ENCODE assay signal across 8 cellular contexts in the genomic region with DNA sequence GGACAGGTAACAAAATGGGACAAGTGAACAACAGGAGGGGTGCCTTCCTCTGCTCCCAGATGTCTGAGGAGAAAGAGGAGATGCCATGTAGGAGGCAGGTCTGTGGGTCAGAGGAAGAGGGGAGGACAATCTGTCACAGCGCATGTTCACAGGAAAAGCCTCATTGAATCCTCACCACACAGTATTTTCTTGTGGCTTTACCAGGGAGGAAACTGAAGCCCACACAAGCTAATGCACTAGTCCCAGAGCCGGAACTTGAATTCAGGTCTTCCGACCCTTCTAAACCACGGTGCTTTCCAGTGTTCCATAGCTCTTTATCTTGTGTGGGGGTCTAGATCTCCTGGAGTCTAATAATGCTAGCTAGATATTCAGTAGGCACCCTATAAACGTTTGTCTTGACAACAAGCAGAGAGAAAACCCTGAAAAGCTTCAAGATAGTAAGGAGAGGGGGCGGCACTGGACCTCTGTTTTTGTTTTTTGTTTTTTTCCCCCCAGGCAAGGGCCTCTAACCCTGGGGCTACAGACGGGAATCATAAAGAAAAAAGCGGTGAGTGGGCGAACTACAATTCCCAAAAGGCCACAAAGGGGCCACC. TPM values are rescaled to one million over a fixed set of nuclear protein-coding genes. Genes with fewer than 3 reads are reported as not detected.
DNase-seq lines count a peak whose midpoint lies in the region; ATAC-seq, FAIRE-seq and TF ChIP-seq lines count a peak whose summit lies in the region.

No MANE protein-coding gene starts in this region.

- TSS peak; percentile 89 for BruUV-seq in K562 (replicated peaks; lab: Mats Ljungman, UMichigan)

- peaks cover 7% of the 10 kb centered on the region for H3K9me1 ChIP-seq in K562 (ENCODE audit: control insufficient read depth, insufficient read depth, low read length)

- H3K27me3 ChIP-seq in Karpas-422 (ENCODE audit: low read length) (no peaks in the 10 kb centered on the region), K562 (ENCODE audit: control insufficient read depth in 2 of 2, insufficient read depth in 2 of 2, low read length in 2 of 2) (no peaks in the 10 kb centered on the region), muscle layer of colon (ENCODE audit: control insufficient read depth in 1 of 2, insufficient read depth in 2 of 2, low read length in 2 of 2) (peaks cover 25 to 30% of the 10 kb centered on the region in 2 donors)

- H3K36me3 ChIP-seq in Karpas-422 (ENCODE audit: insufficient read depth, low read length) (peaks cover 26% of the 10 kb centered on the region), K562 (ENCODE audit: control insufficient read depth, insufficient read depth, low read length) (peaks cover 36% of the 10 kb centered on the region; the same call in 2 of the 3 replicates), muscle layer of colon (ENCODE audit: insufficient read depth, low read length) (peaks cover 29% of the 10 kb centered on the region)

- H3K4me2 ChIP-seq in Karpas-422 (ENCODE audit: low read depth, low read length, poor library complexity, severe bottlenecking), result peak overlapping the region; percentile 95
- peak overlapping the region; percentile 97 for H3K4me2 ChIP-seq in K562 (ENCODE audit: insufficient read depth, low read length)

- H3K79me2 ChIP-seq in Karpas-422 (ENCODE audit: low read length) (peaks cover 24% of the 10 kb centered on the region), K562 (ENCODE audit: control insufficient read depth, insufficient read depth, low read length) (peaks cover 28% of the 10 kb centered on the region)

- H2AFZ ChIP-seq in Karpas-422 (ENCODE audit: low read length) (peak overlapping the region; percentile 29), K562 (ENCODE audit: low read depth, low read length) (peak overlapping the region; percentile 97)

- TF ChIP-seq RAD21 in K562 (CRISPR knock-in tag; conservative IDR thresholded peaks at IDR 0.05 in 1 of 2, IDR thresholded peaks at IDR 0.05 in 1 of 2), result no peak

- H4K20me1 ChIP-seq in Karpas-422 (ENCODE audit: insufficient read depth, low read depth, low read length) (peaks cover 25% of the 10 kb centered on the region), K562 (replicated peaks; ENCODE audit: control insufficient read depth, insufficient read depth, low read length) (peaks cover 12% of the 10 kb centered on the region)

- H3K4me1 ChIP-seq in Karpas-422 (ENCODE audit: low read length) (peaks cover 78% of the 10 kb centered on the region), K562 (replicated peaks in 1 of 2; ENCODE audit: control insufficient read depth in 2 of 2, insufficient read depth in 2 of 2, low read length in 2 of 2) (peaks cover 39 to 64% of the 10 kb centered on the region in 2 experiments), muscle layer of colon (ENCODE audit: insufficient read depth, low read length) (peaks cover 14% of the 10 kb centered on the region)

- no peak for TF ChIP-seq POLR2A in K562 (conservative IDR thresholded peaks at IDR 0.05)

- TF ChIP-seq EP300 in K562 (IDR thresholded peaks at IDR 0.05; ENCODE audit: low read length), result no peak

- no peak; the same call in 2 of the 3 replicates for ATAC-seq in K562

- CTCF ChIA-PET in K562 (lab: Yijun Ruan, JAX; ENCODE audit: low intra/inter-chr PET ratio), result interaction anchor here (0.7 to 0.9 kb wide), 2 partner anchors 14 to 16 kb away, joined by 3 read pairs; no protein-coding TSS in a partner anchor

- no peaks in the 10 kb centered on the region for H3K9me2 ChIP-seq in Karpas-422 (replicated peaks; ENCODE audit: insufficient read depth, low read length)

- H3K4me3 ChIP-seq in Karpas-422 (ENCODE audit: low read length) (peak overlapping the region; percentile 91), K562 (peak overlapping the region; percentile 64), muscle layer of colon (ENCODE audit: low read depth in 1 of 2, low read length in 2 of 2) (peak overlapping the region in 1 of 2 donors; percentile 73)

- in situ Hi-C loops in K562 (cut with MboI), result no loop called here

- H3K9me3 ChIP-seq in Karpas-422 (ENCODE audit: low read length), result no peaks in the 10 kb centered on the region
- H3K9me3 ChIP-seq in K562 (replicated peaks; ENCODE audit: control insufficient read depth, insufficient read depth, low read depth, low read length), result no peaks in the 10 kb centered on the region
- H3K9me3 ChIP-seq in muscle layer of colon (ENCODE audit: low read length), result no peaks in the 10 kb centered on the region

- POLR2A ChIA-PET in K562 (lab: Yijun Ruan, JAX), result interaction anchor here (0.5 to 2.3 kb wide), 14 partner anchors 10 to 291 kb away, joined by 3 to 33 read pairs (median 4); a partner anchor contains a TSS

- FAIRE-seq in K562 (lab: Jason Lieb, UNC), result no peak

- H3K9ac ChIP-seq in Karpas-422 (ENCODE audit: low read length) (peak overlapping the region; percentile 98), K562 (ENCODE audit: insufficient read depth in 1 of 2, low read depth in 2 of 2, low read length in 2 of 2) (peak overlapping the region; percentile 92 to 96), muscle layer of colon (ENCODE audit: low read length) (peak overlapping the region; percentile 18)

- TF ChIP-seq CTCF in K562 (IDR thresholded peaks at IDR 0.05 in 2 of 3, conservative IDR thresholded peaks at IDR 0.05 in 1 of 3; ENCODE audit: insufficient read depth in 2 of 3, low read depth in 1 of 3, low read length in 3 of 3), result peak in 1 of 3 experiments; percentile 7; a peak in 1 of 6 replicates

- 11% methylated on average over 7 of the region's 9 CpGs for WGBS in K562 (ENCODE audit: insufficient coverage, low coverage, missing lambda C conversion rate)

- H3K27ac ChIP-seq in Karpas-422 (ENCODE audit: low read length) (peak overlapping the region; percentile 89), K562 (ENCODE audit: extremely low read depth, low read depth, low read length) (peak overlapping the region; percentile 82), muscle layer of colon (ENCODE audit: low read depth, low read length) (no peak overlapping the region)

- intact Hi-C loops in K562 (cut with micrococcal nuclease), result no loop called here

- DNase-seq in activated CD8-positive, alpha-beta memory T cell treated with anti-CD3 and anti-CD28 coated beads, Interleukin-2, amount 50 U/mL, for 4 hours, result peak; percentile 14
- no peak for DNase-seq in activated CD8-positive, alpha-beta memory T cell treated with anti-CD3 and anti-CD28 coated beads for 24 hours
- DNase-seq in Karpas-422 (no peak), K562 (ENCODE audit: extremely low read depth in 1 of 4, low spot score in 3 of 4) (no peak), EL (no peak), cortex of kidney (lab: John Stamatoyannopoulos, UW) (no peak), NCI-H1436 treated with DMSO at 0.1 percent for 48 hours (lab: John Stamatoyannopoulos, UW) (no peak)

RNA-seq across cellular contexts. Expression of a gene that starts 0.4 kb away (rescaled TPM):
- total RNA-seq in Karpas-422 (2014; rRNA removed; shearing (Covaris generic); ENCODE audit: low replicate concordance), result 399 and 449 TPM in 2 replicates
- 95.6 and 251 TPM in 2 replicates for total RNA-seq in K562 (2011; cell fraction: chromatin; rRNA removed; ENCODE audit: low replicate concordance)
- total RNA-seq in K562 (2011; cell fraction: nucleolus; rRNA removed), result 199 and 247 TPM in 2 replicates
- 115 and 136 TPM in 2 replicates for total RNA-seq in K562 (2011; cell fraction: nucleoplasm; rRNA removed)
- 194 and 217 TPM in 2 replicates for total RNA-seq in K562 (2014; rRNA removed)
- total RNA-seq in K562 (2014; rRNA removed; fragmentation: Illumina TruSeq; extraction: Trizol), result 76.9 and 92.0 TPM in 2 replicates
- 115 and 119 TPM in 2 replicates for total RNA-seq in K562 (2015; rRNA removed; fragmentation: Illumina TruSeq; extraction: Trizol)
- 227 and 243 TPM in 2 replicates for total RNA-seq in K562 (2021)
- 84.6 and 226 TPM in 2 replicates for polyA plus RNA-seq in K562 (2011; rRNA removed)
- polyA plus RNA-seq in K562 (2011; cell fraction: cytosol; rRNA removed), result 268 and 390 TPM in 2 replicates
- polyA plus RNA-seq in K562 (2011; cell fraction: nucleus; rRNA removed), result 341 and 344 TPM in 2 replicates
- 190 and 549 TPM in 2 replicates for polyA plus RNA-seq in K562 (2012)
- 319 and 377 TPM in 2 replicates for polyA plus RNA-seq in K562 (2014; fragmentation: Illumina TruSeq; extraction: Trizol)
- polyA plus RNA-seq in K562 (2014; fragmentation: Nextera tagmentation; extraction: Ambion mirVana), result 10 to 100 TPM; 46.1 to 81.5 TPM
- 154 and 158 TPM in 2 replicates for polyA plus RNA-seq in K562 (2014; rRNA removed)
- polyA minus RNA-seq in K562 (2011; rRNA and poly(A)+ RNA removed), result 95.0 and 99.1 TPM in 2 replicates
- polyA minus RNA-seq in K562 (2011; cell fraction: cytosol; rRNA and poly(A)+ RNA removed), result 155 and 228 TPM in 2 replicates
- 97.1 and 133 TPM in 2 replicates for polyA minus RNA-seq in K562 (2011; cell fraction: nucleus; rRNA and poly(A)+ RNA removed)

RNA-seq across cellular contexts. Expression of a gene that starts 12.5 kb away (rescaled TPM):
- 2.9 and 4.2 TPM in 2 replicates for total RNA-seq in Karpas-422 (2014; rRNA removed; shearing (Covaris generic); ENCODE audit: low replicate concordance)
- total RNA-seq in K562 (2011; cell fraction: chromatin; rRNA removed; ENCODE audit: low replicate concordance), result 1.7 and 4.4 TPM in 2 replicates
- 4.7 and 5.7 TPM in 2 replicates for total RNA-seq in K562 (2011; cell fraction: nucleolus; rRNA removed)
- total RNA-seq in K562 (2011; cell fraction: nucleoplasm; rRNA removed), result 5.1 and 6.6 TPM in 2 replicates
- total RNA-seq in K562 (2014; rRNA removed) (1.0 and 1.4 TPM in 2 replicates), K562 (2014; rRNA removed; fragmentation: Illumina TruSeq; extraction: Trizol) (0.22 TPM in 1 of 2 replicates, not detected in the other), K562 (2015; rRNA removed; fragmentation: Illumina TruSeq; extraction: Trizol) (0.19 TPM in 1 of 2 replicates, not detected in the other), K562 (2021) (2.2 and 2.7 TPM in 2 replicates)
- polyA plus RNA-seq in K562 (2011; rRNA removed) (0.49 and 1.7 TPM in 2 replicates), K562 (2014; fragmentation: Illumina TruSeq; extraction: Trizol) (1.1 and 1.9 TPM in 2 replicates), K562 (2014; fragmentation: Nextera tagmentation; extraction: Ambion mirVana) (not detected), K562 (2014; rRNA removed) (1.1 and 1.3 TPM in 2 replicates)
- 0.59 and 0.91 TPM in 2 replicates for polyA plus RNA-seq in K562 (2011; cell fraction: cytosol; rRNA removed)
- 2.4 and 3.4 TPM in 2 replicates for polyA plus RNA-seq in K562 (2011; cell fraction: nucleus; rRNA removed)
- polyA plus RNA-seq in K562 (2012), result 2.7 and 7.2 TPM in 2 replicates
- 0.30 TPM in 1 of 2 replicates, not detected in the other for polyA minus RNA-seq in K562 (2011; rRNA and poly(A)+ RNA removed)
- 3.2 and 4.1 TPM in 2 replicates for polyA minus RNA-seq in K562 (2011; cell fraction: cytosol; rRNA and poly(A)+ RNA removed)
- 0.67 and 1.00 TPM in 2 replicates for polyA minus RNA-seq in K562 (2011; cell fraction: nucleus; rRNA and poly(A)+ RNA removed)

RNA-seq across cellular contexts. Expression of a gene that starts 21.9 kb away (rescaled TPM):
- 5.9 and 7.8 TPM in 2 replicates for total RNA-seq in Karpas-422 (2014; rRNA removed; shearing (Covaris generic); ENCODE audit: low replicate concordance)
- total RNA-seq in K562 (2011; cell fraction: chromatin; rRNA removed; ENCODE audit: low replicate concordance), result 7.4 and 7.7 TPM in 2 replicates
- 3.8 and 5.3 TPM in 2 replicates for total RNA-seq in K562 (2011; cell fraction: nucleolus; rRNA removed)
- 4.4 and 6.1 TPM in 2 replicates for total RNA-seq in K562 (2011; cell fraction: nucleoplasm; rRNA removed)
- total RNA-seq in K562 (2014; rRNA removed), result 2.3 and 2.7 TPM in 2 replicates
- 2.4 and 2.7 TPM in 2 replicates for total RNA-seq in K562 (2014; rRNA removed; fragmentation: Illumina TruSeq; extraction: Trizol)
- total RNA-seq in K562 (2015; rRNA removed; fragmentation: Illumina TruSeq; extraction: Trizol), result 3.3 and 3.5 TPM in 2 replicates
- total RNA-seq in K562 (2021), result 3.5 and 4.6 TPM in 2 replicates
- 4.0 and 5.6 TPM in 2 replicates for polyA plus RNA-seq in K562 (2011; rRNA removed)
- polyA plus RNA-seq in K562 (2011; cell fraction: cytosol; rRNA removed), result 1.9 and 3.3 TPM in 2 replicates
- polyA plus RNA-seq in K562 (2011; cell fraction: nucleus; rRNA removed), result 6.3 and 11.3 TPM in 2 replicates
- 7.5 and 8.5 TPM in 2 replicates for polyA plus RNA-seq in K562 (2012)
- polyA plus RNA-seq in K562 (2014; fragmentation: Illumina TruSeq; extraction: Trizol), result 6.2 and 7.3 TPM in 2 replicates
- under 1 TPM; 0.45 to 0.46 TPM for polyA plus RNA-seq in K562 (2014; fragmentation: Nextera tagmentation; extraction: Ambion mirVana)
- polyA plus RNA-seq in K562 (2014; rRNA removed), result 4.8 and 6.4 TPM in 2 replicates
- 3.2 TPM in 2 replicates for polyA minus RNA-seq in K562 (2011; rRNA and poly(A)+ RNA removed)
- 1.0 and 1.5 TPM in 2 replicates for polyA minus RNA-seq in K562 (2011; cell fraction: cytosol; rRNA and poly(A)+ RNA removed)
- polyA minus RNA-seq in K562 (2011; cell fraction: nucleus; rRNA and poly(A)+ RNA removed), result 1.3 and 3.9 TPM in 2 replicates

Comparison
In these comparisons a context has a peak if more than half of its experiments do, and no peak if none do; other contexts are left out.
1. H3K9ac ChIP-seq: peak in every context shown above with its lines; median percentile 98 in Karpas-422; 94 in K562; 18 in muscle layer of colon.